19 cellular contexts compared by ENCODE assay signal in genomic region chr14:104994988-104995387, GRCh38. TPM values are rescaled to one million over a fixed set of nuclear protein-coding genes. Genes with fewer than 3 reads are reported as not detected.
"Had no signal": no experiment of that assay in that cellular context is flagged by ENCODE, and none has a peak within 500 bp of the region (broad histone marks: within the 10 kb centered on the region; RNA-seq: fewer than 3 reads in every experiment).

No MANE protein-coding gene starts in this region.

- H3K27me3 ChIP-seq: adrenal gland, Peyer's patch had no signal

- H3K4me3 Mint-ChIP-seq: activated CD4-positive, alpha-beta memory T cell treated with anti-CD3 and anti-CD28 coated beads for 36 hours; activated CD4-positive, alpha-beta T cell treated with anti-CD3 and anti-CD28 coated beads, Interleukin-2, amount 10 ng/mL, durations not matched to agents 7 days and 5 days; activated naive CD8-positive, alpha-beta T cell treated with anti-CD3 and anti-CD28 coated beads, Interleukin-2, amount 10 ng/mL, durations not matched to agents 7 days and 5 days had no signal

- H3K4me1 ChIP-seq: adrenal gland, Peyer's patch had no signal

- H3K27ac ChIP-seq: adrenal gland, Peyer's patch, SK-N-MC, VCaP had no signal

- H3K4me3 ChIP-seq: adrenal gland, Peyer's patch, SK-N-MC had no signal

- H3K27me3 Mint-ChIP-seq: activated CD4-positive, alpha-beta memory T cell treated with anti-CD3 and anti-CD28 coated beads for 36 hours; activated CD4-positive, alpha-beta T cell treated with anti-CD3 and anti-CD28 coated beads, Interleukin-2, amount 10 ng/mL, durations not matched to agents 7 days and 5 days; activated naive CD8-positive, alpha-beta T cell treated with anti-CD3 and anti-CD28 coated beads, Interleukin-2, amount 10 ng/mL, durations not matched to agents 7 days and 5 days had no signal

- H3K36me3 Mint-ChIP-seq: activated CD4-positive, alpha-beta memory T cell treated with anti-CD3 and anti-CD28 coated beads for 36 hours had no signal

- H3K4me1 Mint-ChIP-seq: activated CD4-positive, alpha-beta T cell treated with anti-CD3 and anti-CD28 coated beads, Interleukin-2, amount 10 ng/mL, durations not matched to agents 7 days and 5 days; activated naive CD8-positive, alpha-beta T cell treated with anti-CD3 and anti-CD28 coated beads, Interleukin-2, amount 10 ng/mL, durations not matched to agents 7 days and 5 days had no signal

- DNase-seq: activated CD4-positive, alpha-beta memory T cell treated with anti-CD3 and anti-CD28 coated beads for 36 hours; activated CD4-positive, alpha-beta T cell treated with anti-CD3 and anti-CD28 coated beads, Interleukin-2, amount 10 ng/mL, durations not matched to agents 7 days and 5 days; activated CD4-positive, CD25-positive, alpha-beta regulatory T cell; activated CD8-positive, alpha-beta memory T cell treated with anti-CD3 and anti-CD28 coated beads, Interleukin-2, amount 50 U/mL, for 4 hours; activated naive CD4-positive, alpha-beta T cell treated with anti-CD3 and anti-CD28 coated beads, Interleukin-2, amount 50 U/mL, for 16 hours; activated naive CD8-positive, alpha-beta T cell treated with anti-CD3 and anti-CD28 coated beads, Interleukin-2, amount 10 ng/mL, durations not matched to agents 7 days and 5 days; adrenal gland; anterior cingulate cortex; cerebellar nuclear complex; NCI-H1105 treated with DMSO at 0.1 percent for 48 hours; NCI-H1436 treated with DMSO at 0.1 percent for 48 hours; NCI-H187; NCI-H2081; NCI-H510A treated with DMSO at 0.1 percent for 48 hours; SIG-M5; T-helper 1 cell had no signal

- H3K9me3 Mint-ChIP-seq: activated CD4-positive, alpha-beta memory T cell treated with anti-CD3 and anti-CD28 coated beads for 36 hours had no signal

- H3K27ac Mint-ChIP-seq: activated CD4-positive, alpha-beta memory T cell treated with anti-CD3 and anti-CD28 coated beads for 36 hours; activated CD4-positive, alpha-beta T cell treated with anti-CD3 and anti-CD28 coated beads, Interleukin-2, amount 10 ng/mL, durations not matched to agents 7 days and 5 days; activated naive CD8-positive, alpha-beta T cell treated with anti-CD3 and anti-CD28 coated beads, Interleukin-2, amount 10 ng/mL, durations not matched to agents 7 days and 5 days had no signal

- H3K9me3 ChIP-seq: Peyer's patch had no signal

RNA-seq across cellular contexts. Expression of gene AHNAK2, which starts 16.8 kb away (rescaled TPM):
- total RNA-seq: activated CD4-positive, alpha-beta T cell treated with anti-CD3 and anti-CD28 coated beads, Interleukin-2, amount 10 ng/mL, durations not matched to agents 7 days and 5 days had no signal
